In genomic region chr19:14088634-14089411, GRCh38 we compare ENCODE assay signal across 8 cellular contexts. TPM values are rescaled to one million over a fixed set of nuclear protein-coding genes. Genes with fewer than 3 reads are reported as not detected.
DNase-seq lines count a peak whose midpoint lies in the region; ATAC-seq, FAIRE-seq and TF ChIP-seq lines count a peak whose summit lies in the region.

No MANE protein-coding gene starts in this region.

- H3K27ac Mint-ChIP-seq in natural killer cell, result peak overlapping the region in 1 of 2 donors; percentile 39

- H3K4me3 Mint-ChIP-seq in natural killer cell, result peak overlapping the region; percentile 74

- peaks cover 45% of the 10 kb centered on the region for H3K36me3 ChIP-seq in BLaER1
- H3K36me3 ChIP-seq in HUES64 (ENCODE audit: insufficient read depth, low read length), result peaks cover 17% of the 10 kb centered on the region
- peaks cover 8% of the 10 kb centered on the region for H3K36me3 ChIP-seq in bronchial epithelial cell (ENCODE audit: control insufficient read depth, insufficient read depth, low read length)

- no peak for ATAC-seq in natural killer cell

- H3K4me2 ChIP-seq in BLaER1, result peak overlapping the region; percentile 92

- no peak for DNase-seq in bronchial epithelial cell (ENCODE audit: low read depth)
- no peak for DNase-seq in natural killer cell
- no peak for DNase-seq in ureter (ENCODE audit: low spot score)
- DNase-seq in stimulated activated CD4-positive, alpha-beta T cell treated with anti-CD3 and anti-CD28 coated beads, Interleukin-15, amount 100 ng/mL, for 24 hours, result no peak
- no peak for DNase-seq in NCI-H526 (lab: John Stamatoyannopoulos, UW)
- DNase-seq in posterior vena cava (ENCODE audit: low spot score), result no peak

- H3K4me1 Mint-ChIP-seq in natural killer cell, result peaks cover 14 to 15% of the 10 kb centered on the region in 2 donors

- no peaks in the 10 kb centered on the region for H3K36me3 Mint-ChIP-seq in natural killer cell

- no peaks in the 10 kb centered on the region for H3K9me3 Mint-ChIP-seq in natural killer cell

- H3K4me3 ChIP-seq in BLaER1 (peak overlapping the region; percentile 79), HUES64 (ENCODE audit: low read length) (peak overlapping the region; percentile 69), bronchial epithelial cell (ENCODE audit: low read depth, low read length) (peak overlapping the region; percentile 54)

- peaks cover 20% of the 10 kb centered on the region for H4K20me1 ChIP-seq in BLaER1

- intact Hi-C loops in natural killer cell (cut with micrococcal nuclease), result no loop called here
- intact Hi-C loops in posterior vena cava (cut with DNase I), result loop anchor here (5.0 to 10.0 kb wide), 2 partner anchors 314 to 1112 kb away; partner anchors contain the start of gene C19orf53 (in 1 of the 2)

- FAIRE-seq in bronchial epithelial cell (lab: Jason Lieb, UNC), result no peak

- H3K9ac ChIP-seq in BLaER1 (peak overlapping the region; percentile 82), HUES64 (ENCODE audit: low read depth, low read length) (no peak overlapping the region)

- peaks cover 24% of the 10 kb centered on the region for H3K4me1 ChIP-seq in BLaER1
- peaks cover 3% of the 10 kb centered on the region; the same call in 1 of the 2 replicates for H3K4me1 ChIP-seq in HUES64 (ENCODE audit: insufficient read depth, low read length)

- H3K27me3 ChIP-seq in BLaER1 (no peaks in the 10 kb centered on the region), HUES64 (ENCODE audit: insufficient read depth, low read length) (peaks cover 6% of the 10 kb centered on the region), bronchial epithelial cell (ENCODE audit: control insufficient read depth, insufficient read depth, low read length) (no peaks in the 10 kb centered on the region)

- peaks cover 9% of the 10 kb centered on the region for H3K9me3 ChIP-seq in BLaER1
- peaks cover 7% of the 10 kb centered on the region for H3K9me3 ChIP-seq in HUES64 (ENCODE audit: insufficient read depth, low read depth, low read length)

- TF ChIP-seq CTCF in bronchial epithelial cell (IDR thresholded peaks at IDR 0.05; ENCODE audit: insufficient read depth, low read length, severe bottlenecking) (no peak), natural killer cell (IDR thresholded peaks at IDR 0.05) (no peak)

- H3K27ac ChIP-seq in BLaER1 (0 out of 2 replicates have a peak overlapping the region, but pooled peaks have one; percentile 62), HUES64 (ENCODE audit: low read depth, low read length) (no peak overlapping the region)

- H3K27me3 Mint-ChIP-seq in natural killer cell (ENCODE audit: low read depth in 2 of 2), result no peaks in the 10 kb centered on the region

- 89% methylated on average over 30 of the region's 30 CpGs for WGBS in HUES64

RNA-seq across cellular contexts. Expression of gene SAMD1, which starts 1.7 kb away (rescaled TPM):
- 51.0 TPM for polyA plus RNA-seq in HUES64 (2013, experiment 1 of 2)
- polyA plus RNA-seq in HUES64 (2013, experiment 2 of 2), result 57.8 TPM
- total RNA-seq in bronchial epithelial cell (14.7 and 16.8 TPM in 2 replicates), natural killer cell (10 to 100 TPM; 30.8 to 33.0 (median 30.9) TPM), ureter (24.3 TPM), posterior vena cava (10 to 100 TPM; 22.7 to 23.6 TPM)

RNA-seq across cellular contexts. Expression of gene C19orf67, which starts 3.2 kb away (rescaled TPM):
- polyA plus RNA-seq in HUES64 (2013, experiment 1 of 2), result not detected
- not detected for polyA plus RNA-seq in HUES64 (2013, experiment 2 of 2)
- total RNA-seq in bronchial epithelial cell (not detected in 2 replicates), natural killer cell (under 1 TPM in 2 of 3 donors, not detected in 1; 0.35 to 0.53 TPM), ureter (not detected), posterior vena cava (not detected)

RNA-seq across cellular contexts. Expression of gene MISP3, which starts 16.2 kb away (rescaled TPM):
- polyA plus RNA-seq in HUES64 (2013, experiment 1 of 2), result 0.55 TPM
- polyA plus RNA-seq in HUES64 (2013, experiment 2 of 2), result 0.70 TPM
- total RNA-seq in bronchial epithelial cell (0.26 and 1.4 TPM in 2 replicates), natural killer cell (1 to 10 TPM; 2.4 to 4.1 (median 2.4) TPM), ureter (4.3 TPM), posterior vena cava (1 to 10 TPM; 1.0 to 1.4 TPM)

RNA-seq across cellular contexts. Expression of gene PALM3, which starts 26.9 kb away (rescaled TPM):
- 10.4 TPM for polyA plus RNA-seq in HUES64 (2013, experiment 1 of 2)
- 16.7 TPM for polyA plus RNA-seq in HUES64 (2013, experiment 2 of 2)
- total RNA-seq in bronchial epithelial cell (not detected in 2 replicates), natural killer cell (not detected), ureter (24.1 TPM), posterior vena cava (under 1 TPM in 1 of 2 donors, not detected in 1; 0.74 TPM)

RNA-seq across cellular contexts. Expression of gene PRKACA, which starts 28.7 kb away (rescaled TPM):
- 34.4 TPM for polyA plus RNA-seq in HUES64 (2013, experiment 1 of 2)
- 43.0 TPM for polyA plus RNA-seq in HUES64 (2013, experiment 2 of 2)
- total RNA-seq in bronchial epithelial cell, result 13.7 and 13.8 TPM in 2 replicates
- 10 to 100 TPM; 68.6 to 71.8 (median 69.3) TPM for total RNA-seq in natural killer cell
- 89.3 TPM for total RNA-seq in ureter
- 100 to 1,000 TPM; 101 to 103 TPM for total RNA-seq in posterior vena cava
